8 cellular contexts compared by ENCODE assay signal in the genomic region with DNA sequence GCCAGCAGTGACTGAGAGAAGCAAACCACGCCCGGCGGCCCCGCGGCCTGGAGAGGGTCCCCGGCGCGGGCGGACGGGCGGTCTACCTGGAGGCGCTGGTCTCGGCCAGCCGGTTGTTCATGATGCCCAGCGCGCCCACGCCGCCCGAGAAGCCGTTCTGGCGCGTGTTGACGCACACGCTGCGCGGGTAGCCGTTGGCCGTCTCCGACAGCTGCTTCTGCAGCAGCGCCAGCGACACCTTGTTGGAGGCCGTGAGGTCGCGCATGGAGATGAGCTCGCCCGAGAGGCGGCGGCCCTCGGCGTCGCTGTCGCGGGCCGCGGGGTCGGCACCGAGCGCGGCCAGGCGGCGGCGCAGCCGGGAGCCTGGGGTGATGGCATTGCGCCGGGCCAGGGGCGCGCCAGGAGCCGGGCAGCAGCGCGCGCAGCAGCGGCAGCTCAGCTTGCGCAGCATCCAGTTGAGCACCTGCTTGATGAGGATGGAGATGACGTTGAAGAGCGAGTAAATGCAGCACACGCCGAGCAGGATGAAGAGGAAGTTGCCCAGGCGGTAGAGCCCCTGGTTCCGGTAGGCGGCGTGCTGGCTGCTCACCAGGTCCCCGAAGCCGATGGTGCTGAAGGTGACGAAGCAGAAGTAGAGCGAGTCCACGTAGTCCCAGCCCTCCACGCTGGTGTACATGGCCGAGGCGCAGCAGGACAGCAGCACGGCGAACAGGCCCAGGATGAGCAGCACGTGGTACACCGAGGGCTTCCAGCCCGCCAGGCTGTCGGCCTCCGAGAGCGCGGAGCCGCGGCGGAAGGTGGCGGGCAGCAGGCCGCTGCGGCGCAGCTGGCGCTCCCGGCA. TPM values are rescaled to one million over a fixed set of nuclear protein-coding genes. Genes with fewer than 3 reads are reported as not detected.
DNase-seq lines count a peak whose midpoint lies in the region; ATAC-seq and TF ChIP-seq lines count a peak whose summit lies in the region.

No MANE protein-coding gene starts in this region.

- no peak for TF ChIP-seq CTCF in WI38 (IDR thresholded peaks at IDR 0.05; ENCODE audit: low read depth, low read length)

- in situ Hi-C loops in T47D (cut with HindIII; ENCODE audit: low pct_unique_long_range_greater_than_20kb, low sequenced_read_pairs) = no loop called here

- ATAC-seq in HG02870 (IDR thresholded peaks at IDR 0.05; ENCODE audit: unreplicated experiment) = peak; percentile 84

- peak overlapping the region; percentile 52 for H3K4me3 ChIP-seq in WI38 (ENCODE audit: low read depth, low read length)

- TF ChIP-seq POLR2A in GM15510 (IDR thresholded peaks at IDR 0.05; ENCODE audit: borderline replicate concordance, extremely low read depth, insufficient read length) = peak; percentile 39

- peak; percentile 69 for DNase-seq in NCI-H2029 (lab: John Stamatoyannopoulos, UW)
- peak; percentile 36 to 67 for DNase-seq in T47D (ENCODE audit: low read depth in 1 of 2, low spot score in 1 of 2)
- DNase-seq in kidney glomerular epithelial cell (lab: John Stamatoyannopoulos, UW) = peak; percentile 49
- DNase-seq in stimulated activated CD4-positive, alpha-beta T cell treated with anti-CD3 and anti-CD28 coated beads, TNF-alpha, amount 100 ng/mL, for 4 hours (ENCODE audit: low read depth in 3 of 3) = peak; percentile 52 to 61 (median 52)
- DNase-seq in A172 (ENCODE audit: low spot score) = no peak

RNA-seq across cellular contexts. Expression of a gene that starts 49.7 kb away (rescaled TPM):
- not detected in 2 replicates for total RNA-seq in A172 (2014; rRNA removed; shearing (Covaris generic))
